ENCODE assay signal across 8 cellular contexts in genomic region chr3:139561959-139562676, GRCh38. TPM values are rescaled to one million over a fixed set of nuclear protein-coding genes. Genes with fewer than 3 reads are reported as not detected.
A peak's percentile ranks its signal among the peaks of the same experiment; 100 is the strongest.
DNase-seq lines count a peak whose midpoint lies in the region; ATAC-seq, FAIRE-seq and TF ChIP-seq lines count a peak whose summit lies in the region.

No MANE protein-coding gene starts in this region.

- intact Hi-C loops in heart right ventricle (cut with DNase I): loop anchor here (1.0 to 5.0 kb wide), 5 partner anchors 131 to 135 kb away; no protein-coding TSS in a partner anchor

- no peak overlapping the region for H3K4me3 ChIP-seq in SJCRH30
- no peak overlapping the region for H3K4me3 ChIP-seq in heart right ventricle
- no peak overlapping the region for H3K4me3 ChIP-seq in suprapubic skin

- TF ChIP-seq CTCF in heart right ventricle (IDR thresholded peaks at IDR 0.05): peak; percentile 44 to 75 (median 64)
- TF ChIP-seq CTCF in suprapubic skin (IDR thresholded peaks at IDR 0.05): peak; percentile 36 to 56

- 19 to 31% methylated on average over 1 of the region's 1 CpG for WGBS in heart right ventricle, 2 donors
- WGBS in suprapubic skin: 44% methylated on average over 1 of the region's 1 CpG

- no peaks in the 10 kb centered on the region for H3K27me3 ChIP-seq in SJCRH30
- H3K27me3 ChIP-seq in heart right ventricle: no peaks in the 10 kb centered on the region
- H3K27me3 ChIP-seq in suprapubic skin: no peaks in the 10 kb centered on the region

- peaks cover 54% of the 10 kb centered on the region for H3K4me1 ChIP-seq in SJCRH30
- peaks cover 0 to 5% (median 0%) of the 10 kb centered on the region in 9 donors for H3K4me1 ChIP-seq in heart right ventricle
- peaks cover 27% of the 10 kb centered on the region for H3K4me1 ChIP-seq in suprapubic skin

- ATAC-seq in heart right ventricle (peak in 6 of 8 donors; percentile 46 to 80 (median 58)), HG02973 (IDR thresholded peaks at IDR 0.05; ENCODE audit: unreplicated experiment) (no peak)

- peak; percentile 85 for DNase-seq in DMS 273 (lab: John Stamatoyannopoulos, UW; ENCODE audit: unreplicated experiment)
- peak; percentile 21 for DNase-seq in HTR-8/SVneo (ENCODE audit: insufficient read length, low spot score)
- peak; percentile 50 to 73 for DNase-seq in SJCRH30
- DNase-seq in heart right ventricle: no peak
- no peak for DNase-seq in suprapubic skin (ENCODE audit: low spot score in 2 of 2)
- DNase-seq in GM19239 (ENCODE audit: insufficient read length, low spot score): no peak
- no peak for DNase-seq in middle frontal gyrus (ENCODE audit: extremely low spot score, low spot score)

- no peaks in the 10 kb centered on the region for H3K9me3 ChIP-seq in SJCRH30 (replicated peaks)
- H3K9me3 ChIP-seq in heart right ventricle: no peaks in the 10 kb centered on the region
- no peaks in the 10 kb centered on the region for H3K9me3 ChIP-seq in suprapubic skin

- H3K27ac ChIP-seq in SJCRH30 (no peak overlapping the region), heart right ventricle (no peak overlapping the region), suprapubic skin (no peak overlapping the region)

- TF ChIP-seq EP300 in suprapubic skin (IDR thresholded peaks at IDR 0.05): no peak

- no peaks in the 10 kb centered on the region for H3K36me3 ChIP-seq in SJCRH30
- peaks cover 0 to 5% (median 0%) of the 10 kb centered on the region in 9 donors for H3K36me3 ChIP-seq in heart right ventricle
- no peaks in the 10 kb centered on the region for H3K36me3 ChIP-seq in suprapubic skin

- no peak for FAIRE-seq in HTR-8/SVneo (lab: Jason Lieb, UNC)
- FAIRE-seq in GM19239 (lab: Jason Lieb, UNC): no peak

- TF ChIP-seq POLR2A in suprapubic skin (IDR thresholded peaks at IDR 0.05): no peak

RNA-seq across cellular contexts. Expression of gene RBP1, which starts 22.6 kb away (rescaled TPM):
- total RNA-seq in SJCRH30 (2014; rRNA removed; shearing (Covaris generic)): 839 and 902 TPM in 2 replicates
- total RNA-seq in heart right ventricle (10 to 100 TPM; 10.4 to 22.7 (median 15.8) TPM), suprapubic skin (10 to 100 TPM in 2 of 4 donors, 1 to 10 TPM in 2; 5.6 to 36.2 (median 13.4) TPM)
- 10 to 100 TPM; 33.6 to 34.5 TPM for polyA plus RNA-seq in heart right ventricle

Comparison
In these comparisons a context has a peak if more than half of its experiments do, and no peak if none do; other contexts are left out.
1. DNase-seq: peak in DMS 273 (single experiment), HTR-8/SVneo (single experiment) and SJCRH30 (2 of 2); none in heart right ventricle (0 of 2), suprapubic skin (0 of 2), GM19239 (single experiment) and middle frontal gyrus (single experiment).
2. RNA of gene RBP1, which starts 22.6 kb away (total RNA-seq): 839 to 902 TPM in SJCRH30; 5.6 to 36.2 TPM in suprapubic skin and 10.4 to 22.7 TPM in heart right ventricle; every median in the first group is over 10 times any median in the second.